ENCODE assay signal across 16 cellular contexts in genomic region chr7:111168182-111168581, GRCh38.
DNase-seq lines count a peak whose midpoint lies in the region; ATAC-seq, FAIRE-seq and TF ChIP-seq lines count a peak whose summit lies in the region.
"Had no signal": no experiment of that assay in that cellular context is flagged by ENCODE, and none has a peak within 500 bp of the region (broad histone marks: within the 10 kb centered on the region; RNA-seq: fewer than 3 reads in every experiment).

No MANE protein-coding gene starts in this region.

- TF ChIP-seq POLR2A in H54 (IDR thresholded peaks at IDR 0.05; ENCODE audit: low read depth, low read length), result no peak

- DNase-seq in DMS 273 (lab: John Stamatoyannopoulos, UW; ENCODE audit: unreplicated experiment) (peak; percentile 93), NCI-H1417 (lab: John Stamatoyannopoulos, UW) (peak; percentile 31 to 90 (median 89)), NCI-H69 (lab: John Stamatoyannopoulos, UW) (peak; percentile 97), fibroblast of mammary gland (ENCODE audit: low read depth) (peak; percentile 84), H54 (ENCODE audit: insufficient read length, low spot score) (no peak)
- DNase-seq: activated CD8-positive, alpha-beta T cell treated with anti-CD3 and anti-CD28 coated beads for 36 hours; activated naive CD4-positive, alpha-beta T cell treated with anti-CD3 and anti-CD28 coated beads, Interleukin-2, amount 50 U/mL, for 16 hours; head of caudate nucleus; nucleus accumbens; Peyer's patch; stimulated activated CD4-positive, alpha-beta T cell treated with anti-CD3 and anti-CD28 coated beads, Interleukin-1b, Interleukin-23, amount 100 ng/mL, for 48 hours; T-helper 9 cell had no signal

- TF ChIP-seq CTCF in fibroblast of mammary gland (conservative IDR thresholded peaks at IDR 0.05; ENCODE audit: control insufficient read depth, insufficient read depth, low read depth, low read length), result no peak

- no peak for ATAC-seq in HG03521 (IDR thresholded peaks at IDR 0.05; ENCODE audit: unreplicated experiment)
- no peak for ATAC-seq in HG02798 (IDR thresholded peaks at IDR 0.05; ENCODE audit: poor library complexity, unreplicated experiment)
- ATAC-seq in GM18909 (IDR thresholded peaks at IDR 0.05; ENCODE audit: poor library complexity, unreplicated experiment), result no peak
- ATAC-seq: activated CD8-positive, alpha-beta T cell treated with anti-CD3 and anti-CD28 coated beads for 36 hours; stimulated activated effector memory CD8-positive, alpha-beta T cell treated with anti-CD3 and anti-CD28 coated beads, Interleukin-12 subunit alpha, Interleukin-12 subunit beta, amount 100 ng/mL, for 72 hours had no signal

- no peak for FAIRE-seq in H54 (lab: Jason Lieb, UNC)

- H3K4me3 ChIP-seq in fibroblast of mammary gland (ENCODE audit: control insufficient read depth, low read depth, low read length), result no peak overlapping the region
- H3K4me3 ChIP-seq: Peyer's patch had no signal
